ENCODE assay signal across 23 cellular contexts in genomic region chr3:158005391-158006100, GRCh38.
"Had no signal": no experiment of that assay in that cellular context is flagged by ENCODE, and none has a peak within 500 bp of the region (broad histone marks: within the 10 kb centered on the region; RNA-seq: fewer than 3 reads in every experiment).

No MANE protein-coding gene starts in this region.

- H3K4me3 ChIP-seq: K562 had no signal

- H3K27ac ChIP-seq: HL-60, KMS-11, RWPE1 had no signal

- ATAC-seq: K562, T-helper 17 cell had no signal

- H3K27ac Mint-ChIP-seq: IgD-negative memory B cell, T-helper 17 cell had no signal

- H3K4me1 Mint-ChIP-seq: IgD-negative memory B cell, T-helper 17 cell had no signal

- DNase-seq: Kasumi-1, MM.1S, NCI-H1092 treated with DMSO at 0.1 percent for 48 hours, NCI-H1436, NCI-H187, NCI-H2029, NCI-H2081 treated with DMSO at 0.1 percent for 48 hours, NCI-H2171 treated with DMSO at 0.1 percent for 48 hours, NCI-H345, NCI-H446 treated with DMSO at 0.1 percent for 48 hours, NCI-H510A treated with DMSO at 0.1 percent for 48 hours, NCI-H526, SHP77, SW 1271, T-helper 1 cell, T-helper 17 cell had no signal

- H3K36me3 Mint-ChIP-seq: IgD-negative memory B cell had no signal

- FAIRE-seq: HTR-8/SVneo, K562, RCC 7860 had no signal

- H3K27me3 Mint-ChIP-seq: IgD-negative memory B cell, T-helper 17 cell had no signal

- H3K4me3 Mint-ChIP-seq: IgD-negative memory B cell, T-helper 17 cell had no signal

- H3K4me2 ChIP-seq: KMS-11 had no signal
